Comparison of ENCODE assay signal across 19 cellular contexts in the genomic region with DNA sequence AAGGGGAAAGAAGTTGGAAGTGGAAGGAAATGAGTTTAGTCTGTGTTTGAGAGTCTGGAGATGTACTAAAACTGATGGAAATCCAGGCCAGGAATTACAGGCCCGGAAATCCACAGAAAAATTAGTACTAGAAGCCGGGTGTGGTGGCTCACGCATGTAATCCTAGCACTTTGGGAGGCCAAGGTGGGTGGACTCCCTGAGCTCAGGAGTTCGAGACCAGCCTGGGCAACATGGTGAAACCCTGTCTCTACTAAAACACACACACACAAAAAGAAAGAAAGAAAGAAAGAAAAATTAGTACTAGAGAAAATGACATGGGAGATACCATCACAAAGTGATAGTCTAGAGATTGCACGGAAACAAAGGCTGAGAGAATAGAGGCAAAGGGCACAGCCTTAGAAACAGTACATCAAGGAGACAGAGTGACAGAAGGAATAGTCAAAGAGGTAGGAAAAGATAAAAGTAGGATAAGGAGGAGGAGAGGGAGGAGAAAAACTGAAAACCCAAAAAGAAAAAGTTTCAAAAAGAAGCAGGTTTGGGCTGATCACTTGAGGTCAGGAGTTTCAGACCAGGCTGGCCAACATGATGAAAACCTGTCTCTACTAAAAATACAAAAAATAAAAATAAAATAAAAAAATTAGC. TPM values are rescaled to one million over a fixed set of nuclear protein-coding genes. Genes with fewer than 3 reads are reported as not detected.
DNase-seq lines count a peak whose midpoint lies in the region; ATAC-seq and TF ChIP-seq lines count a peak whose summit lies in the region.
"Had no signal": no experiment of that assay in that cellular context is flagged by ENCODE, and none has a peak within 500 bp of the region (broad histone marks: within the 10 kb centered on the region; RNA-seq: fewer than 3 reads in every experiment).

No MANE protein-coding gene starts in this region.

- DNase-seq in HFFc6, result no peak
- DNase-seq in right lobe of liver, result no peak
- no peak for DNase-seq in globus pallidus (ENCODE audit: low spot score)
- DNase-seq: activated CD4-positive, alpha-beta T cell treated with anti-CD3 and anti-CD28 coated beads, Interleukin-2, amount 50 U/mL, for 4 hours; activated T-cell treated with anti-CD3 and anti-CD28 coated beads, Interleukin-2, amount 50 U/mL, for 4 hours; GDM1; glutamatergic neuron; midbrain; NCI-H1930; NCI-H524 had no signal

- intact Hi-C loops in right lobe of liver (cut with DNase I), result no loop called here

- H3K4me1 ChIP-seq in right lobe of liver, result no peaks in the 10 kb centered on the region

- TF ChIP-seq CTCF in HFFc6 (IDR thresholded peaks at IDR 0.05), result no peak
- no peak for TF ChIP-seq CTCF in right lobe of liver (IDR thresholded peaks at IDR 0.05)

- 64% methylated on average over 4 of the region's 5 CpGs for WGBS in right lobe of liver (ENCODE audit: insufficient coverage, low coverage, low lambda C conversion rate, missing lambda C conversion rate)

- H3K9me3 Mint-ChIP-seq in HFFc6, result no peaks in the 10 kb centered on the region
- H3K9me3 Mint-ChIP-seq: activated T-cell treated with anti-CD3 and anti-CD28 coated beads, Interleukin-2, amount 50 U/mL, for 4 hours; central memory CD8-positive, alpha-beta T cell; stimulated activated memory B cell treated with anti-CD40 and anti-IgM and Interleukin-4, amounts not matched to agents 10 μg/mL and 1 μg/mL and 100 μg/mL, for 72 hours had no signal

- no peaks in the 10 kb centered on the region for H3K9me3 ChIP-seq in right lobe of liver

- peaks cover 30% of the 10 kb centered on the region for H3K4me1 Mint-ChIP-seq in HFFc6 (ENCODE audit: low read depth)

- H3K27ac ChIP-seq in angular gyrus (ENCODE audit: low read depth, low read length) (peak overlapping the region; percentile 4), right lobe of liver (peak overlapping the region in 2 of 3 donors; percentile 40 to 54), temporal lobe (ENCODE audit: low read depth, low read length) (peak overlapping the region; percentile 17)

- no peak for ATAC-seq in right lobe of liver
- ATAC-seq in GM21529 (IDR thresholded peaks at IDR 0.05; ENCODE audit: unreplicated experiment), result no peak
- ATAC-seq in HG02571 (IDR thresholded peaks at IDR 0.05; ENCODE audit: unreplicated experiment), result no peak
- ATAC-seq in GM21717 (IDR thresholded peaks at IDR 0.05; ENCODE audit: unreplicated experiment), result no peak
- ATAC-seq: activated T-cell treated with anti-CD3 and anti-CD28 coated beads, Interleukin-2, amount 50 U/mL, for 4 hours; SK-N-SH treated with all-trans-retinoic acid at 6 μM for 48 hours; stimulated activated memory B cell treated with anti-CD40 and anti-IgM and Interleukin-4, amounts not matched to agents 10 μg/mL and 1 μg/mL and 100 μg/mL, for 72 hours had no signal

- H3K36me3 ChIP-seq in right lobe of liver, result no peaks in the 10 kb centered on the region

- peak overlapping the region; percentile 61; the same call in 1 of the 2 replicates for H3K4me3 Mint-ChIP-seq in HFFc6
- H3K4me3 Mint-ChIP-seq: activated T-cell treated with anti-CD3 and anti-CD28 coated beads, Interleukin-2, amount 50 U/mL, for 4 hours; B cell; central memory CD8-positive, alpha-beta T cell; stimulated activated memory B cell treated with anti-CD40 and anti-IgM and Interleukin-4, amounts not matched to agents 10 μg/mL and 1 μg/mL and 100 μg/mL, for 72 hours had no signal

- no peaks in the 10 kb centered on the region for H3K27me3 ChIP-seq in right lobe of liver

- no peaks in the 10 kb centered on the region; the same call in 1 of the 2 replicates for H3K27me3 Mint-ChIP-seq in HFFc6 (ENCODE audit: insufficient read depth)
- H3K27me3 Mint-ChIP-seq: B cell; central memory CD8-positive, alpha-beta T cell; stimulated activated memory B cell treated with anti-CD40 and anti-IgM and Interleukin-4, amounts not matched to agents 10 μg/mL and 1 μg/mL and 100 μg/mL, for 72 hours had no signal

- H3K27ac Mint-ChIP-seq in HFFc6, result peak overlapping the region; percentile 86
- H3K27ac Mint-ChIP-seq: B cell; stimulated activated memory B cell treated with anti-CD40 and anti-IgM and Interleukin-4, amounts not matched to agents 10 μg/mL and 1 μg/mL and 100 μg/mL, for 72 hours had no signal

- no peak overlapping the region for H3K4me3 ChIP-seq in right lobe of liver

- H3K36me3 Mint-ChIP-seq in HFFc6 (ENCODE audit: low read depth), result peaks cover 3% of the 10 kb centered on the region
- H3K36me3 Mint-ChIP-seq: stimulated activated memory B cell treated with anti-CD40 and anti-IgM and Interleukin-4, amounts not matched to agents 10 μg/mL and 1 μg/mL and 100 μg/mL, for 72 hours had no signal

- no peak for TF ChIP-seq POLR2A in right lobe of liver (IDR thresholded peaks at IDR 0.05)

RNA-seq across cellular contexts. Expression of a gene that starts 4.8 kb away (rescaled TPM):
- total RNA-seq in HFFc6 (2021; fragmentation: NEBNext Ultra II Directional; extraction: Animal tissue kit (Norgen Biotek cat#: 25700)), result 100 to 1,000 TPM in 5 of 6 experiments, 10 to 100 TPM in 1; 94.3 to 150 (median 106) TPM
- total RNA-seq in right lobe of liver (10 to 100 TPM; 19.2 to 41.1 (median 26.4) TPM), temporal lobe (42.5 TPM)

RNA-seq across cellular contexts. Expression of a gene that starts 10.0 kb away (rescaled TPM):
- 10 to 100 TPM; 48.0 to 58.6 (median 53.5) TPM for total RNA-seq in HFFc6 (2021; fragmentation: NEBNext Ultra II Directional; extraction: Animal tissue kit (Norgen Biotek cat#: 25700))
- total RNA-seq in right lobe of liver (10 to 100 TPM; 10.5 to 21.9 (median 15.1) TPM), temporal lobe (35.2 TPM)

RNA-seq across cellular contexts. Expression of a gene that starts 33.4 kb away (rescaled TPM):
- 1 to 10 TPM in 5 of 6 experiments, under 1 TPM in 1; 0.38 to 2.6 (median 2.0) TPM for total RNA-seq in HFFc6 (2021; fragmentation: NEBNext Ultra II Directional; extraction: Animal tissue kit (Norgen Biotek cat#: 25700))
- 1 to 10 TPM in 1 of 6 experiments, under 1 TPM in 5; 0.16 to 1.2 (median 0.22) TPM for total RNA-seq in right lobe of liver
- 15.0 TPM for total RNA-seq in temporal lobe

RNA-seq across cellular contexts. Expression of a gene that starts 38.7 kb away (rescaled TPM):
- 10 to 100 TPM; 13.8 to 18.2 (median 17.5) TPM for total RNA-seq in HFFc6 (2021; fragmentation: NEBNext Ultra II Directional; extraction: Animal tissue kit (Norgen Biotek cat#: 25700))
- total RNA-seq in right lobe of liver (1 to 10 TPM; 2.4 to 4.2 (median 2.6) TPM), temporal lobe (211 TPM)
